ENCODE assay signal across 8 cellular contexts in the genomic region with DNA sequence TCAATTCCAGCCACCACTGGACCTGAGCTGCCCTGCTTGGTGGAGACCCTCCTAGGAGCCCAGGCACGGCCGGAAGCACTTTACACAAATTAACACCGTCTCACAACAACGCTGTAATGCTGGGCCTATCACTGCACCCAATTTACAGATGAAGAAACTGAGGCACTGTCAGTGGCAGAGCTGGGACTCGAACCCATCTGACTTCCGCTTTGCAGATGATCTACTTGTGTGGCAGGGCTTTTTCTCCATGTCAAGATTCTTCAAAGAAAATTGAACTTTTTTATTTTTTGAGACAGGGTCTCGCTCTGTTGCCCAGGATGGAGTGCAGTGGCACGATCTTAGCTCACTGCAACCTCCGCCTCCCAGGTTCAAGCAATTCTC. TPM values are rescaled to one million over a fixed set of nuclear protein-coding genes. Genes with fewer than 3 reads are reported as not detected.
"Had no signal": no experiment of that assay in that cellular context is flagged by ENCODE, and none has a peak within 500 bp of the region (broad histone marks: within the 10 kb centered on the region; RNA-seq: fewer than 3 reads in every experiment).

No MANE protein-coding gene starts in this region.

- H3K4me3 ChIP-seq: GM12878 had no signal

- ATAC-seq: GM12878 had no signal

- DNase-seq: GDM1, GF-D8 had no signal

- FAIRE-seq: G401.6, GM12878, GM12891, GM12892, GM18507, GM19239 had no signal

RNA-seq across cellular contexts. Expression of gene ZFR2, which starts 33.8 kb away (rescaled TPM):
- polyA plus RNA-seq: GM12878 had no signal
